Comparison of ENCODE assay signal across 18 cellular contexts in the genomic region with DNA sequence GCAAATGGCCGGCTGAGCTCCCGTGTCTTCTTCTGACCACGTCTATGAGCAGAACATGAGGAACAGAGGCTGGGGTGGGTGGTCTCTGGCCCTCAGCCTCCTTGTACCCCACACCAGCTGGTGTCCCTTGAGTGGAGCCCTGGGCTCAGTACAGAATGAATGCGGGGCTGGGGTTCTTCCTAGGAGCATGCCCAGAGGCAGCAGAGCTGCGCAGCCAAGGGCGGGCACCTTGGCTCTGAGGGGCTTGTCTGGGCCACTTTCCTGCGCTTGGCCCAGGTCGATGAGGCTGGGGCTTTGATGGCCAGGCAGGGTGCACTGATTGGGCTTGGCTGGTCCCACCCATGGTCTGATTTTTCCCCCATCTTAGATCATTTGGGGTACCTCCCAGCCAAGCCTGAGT. TPM values are rescaled to one million over a fixed set of nuclear protein-coding genes. Genes with fewer than 3 reads are reported as not detected.
"Had no signal": no experiment of that assay in that cellular context is flagged by ENCODE, and none has a peak within 500 bp of the region (broad histone marks: within the 10 kb centered on the region; RNA-seq: fewer than 3 reads in every experiment).

No MANE protein-coding gene starts in this region.

- H3K27ac ChIP-seq: adrenal gland, esophagus squamous epithelium, neural progenitor cell, pancreas, transverse colon had no signal

- H3K9me3 Mint-ChIP-seq: activated naive CD4-positive, alpha-beta T cell treated with anti-CD3 and anti-CD28 coated beads, Interleukin-2, amount 50 U/mL, for 24 hours; activated T-helper 2 cell treated with anti-CD3 and anti-CD28 coated beads, Interferon-gamma antibody, Interleukin-2, Interleukin-4, amounts not matched to agents 10 μg/mL and 5 μg/mL and 100 μg/mL, durations not matched to agents 14 hours and 24 hours and 36 hours; naive B cell; neural progenitor cell; stimulated activated naive B cell treated with anti-CD40 and anti-IgM and Interleukin-4, amounts not matched to agents 10 μg/mL and 1 μg/mL and 100 μg/mL, for 72 hours had no signal

- H3K27ac Mint-ChIP-seq: activated CD8-positive, alpha-beta memory T cell treated with anti-CD3 and anti-CD28 coated beads, Interleukin-2, amount 10 ng/mL, durations not matched to agents 7 days and 5 days; activated naive CD4-positive, alpha-beta T cell treated with anti-CD3 and anti-CD28 coated beads, Interleukin-2, amount 50 U/mL, for 24 hours; activated T-helper 2 cell treated with anti-CD3 and anti-CD28 coated beads, Interferon-gamma antibody, Interleukin-2, Interleukin-4, amounts not matched to agents 10 μg/mL and 5 μg/mL and 100 μg/mL, durations not matched to agents 14 hours and 24 hours and 36 hours; naive B cell; neural progenitor cell; stimulated activated naive B cell treated with anti-CD40 and anti-IgM and Interleukin-4, amounts not matched to agents 10 μg/mL and 1 μg/mL and 100 μg/mL, for 72 hours had no signal

- H3K4me3 ChIP-seq: adrenal gland, esophagus squamous epithelium, lung, neural progenitor cell, pancreas, transverse colon had no signal

- H3K36me3 ChIP-seq: adrenal gland, esophagus squamous epithelium, neural progenitor cell, pancreas, transverse colon had no signal

- H3K4me2 ChIP-seq: neural progenitor cell had no signal

- H3K27me3 Mint-ChIP-seq: activated naive CD4-positive, alpha-beta T cell treated with anti-CD3 and anti-CD28 coated beads, Interleukin-2, amount 50 U/mL, for 24 hours had no signal

- H3K4me1 Mint-ChIP-seq: activated CD8-positive, alpha-beta memory T cell treated with anti-CD3 and anti-CD28 coated beads, Interleukin-2, amount 10 ng/mL, durations not matched to agents 7 days and 5 days; activated naive CD4-positive, alpha-beta T cell treated with anti-CD3 and anti-CD28 coated beads, Interleukin-2, amount 50 U/mL, for 24 hours; stimulated activated naive B cell treated with anti-CD40 and anti-IgM and Interleukin-4, amounts not matched to agents 10 μg/mL and 1 μg/mL and 100 μg/mL, for 72 hours had no signal

- H3K36me3 Mint-ChIP-seq: activated CD8-positive, alpha-beta memory T cell treated with anti-CD3 and anti-CD28 coated beads, Interleukin-2, amount 10 ng/mL, durations not matched to agents 7 days and 5 days; activated naive CD4-positive, alpha-beta T cell treated with anti-CD3 and anti-CD28 coated beads, Interleukin-2, amount 50 U/mL, for 24 hours; naive B cell; neural progenitor cell; stimulated activated naive B cell treated with anti-CD40 and anti-IgM and Interleukin-4, amounts not matched to agents 10 μg/mL and 1 μg/mL and 100 μg/mL, for 72 hours had no signal

- H2AFZ ChIP-seq: neural progenitor cell had no signal

- DNase-seq: activated CD4-positive, alpha-beta T cell treated with anti-CD3 and anti-CD28 coated beads for 1 hour; activated CD4-positive, alpha-beta T cell treated with anti-CD3 and anti-CD28 coated beads, Interleukin-2, amount 50 U/mL, for 4 hours; activated CD8-positive, alpha-beta memory T cell treated with anti-CD3 and anti-CD28 coated beads, Interleukin-2, amount 10 ng/mL, durations not matched to agents 7 days and 5 days; activated T-cell treated with anti-CD3 and anti-CD28 coated beads, Interleukin-2, amount 50 U/mL, for 1 hour; esophagus squamous epithelium; kidney glomerular epithelial cell; naive B cell; pancreas; stimulated activated CD4-positive, alpha-beta T cell treated with anti-CD3 and anti-CD28 coated beads, Interleukin-15, amount 100 ng/mL, for 24 hours; stimulated activated CD4-positive, alpha-beta T cell treated with anti-CD3 and anti-CD28 coated beads, Interleukin-4, amount 100 ng/mL, for 1 hour; stimulated activated naive B cell treated with anti-CD40 and anti-IgM and Interleukin-4, amounts not matched to agents 10 μg/mL and 1 μg/mL and 100 μg/mL, for 72 hours; transverse colon had no signal

- H3K4me1 ChIP-seq: adrenal gland, esophagus squamous epithelium, pancreas, transverse colon had no signal

- H3K4me3 Mint-ChIP-seq: activated CD8-positive, alpha-beta memory T cell treated with anti-CD3 and anti-CD28 coated beads, Interleukin-2, amount 10 ng/mL, durations not matched to agents 7 days and 5 days; activated naive CD4-positive, alpha-beta T cell treated with anti-CD3 and anti-CD28 coated beads, Interleukin-2, amount 50 U/mL, for 24 hours; naive B cell; stimulated activated naive B cell treated with anti-CD40 and anti-IgM and Interleukin-4, amounts not matched to agents 10 μg/mL and 1 μg/mL and 100 μg/mL, for 72 hours had no signal

- H3K9ac ChIP-seq: neural progenitor cell had no signal

- H3K9me3 ChIP-seq: adrenal gland, esophagus squamous epithelium, pancreas, transverse colon had no signal

RNA-seq across cellular contexts. Expression of a gene that starts 6.4 kb away (rescaled TPM):
- total RNA-seq: activated CD8-positive, alpha-beta memory T cell treated with anti-CD3 and anti-CD28 coated beads, Interleukin-2, amount 10 ng/mL, durations not matched to agents 7 days and 5 days; activated T-helper 2 cell treated with anti-CD3 and anti-CD28 coated beads, Interferon-gamma antibody, Interleukin-2, Interleukin-4, amounts not matched to agents 10 μg/mL and 5 μg/mL and 100 μg/mL, durations not matched to agents 14 hours and 24 hours and 36 hours; mononuclear cell had no signal
